9 cellular contexts compared by ENCODE assay signal in the genomic region with DNA sequence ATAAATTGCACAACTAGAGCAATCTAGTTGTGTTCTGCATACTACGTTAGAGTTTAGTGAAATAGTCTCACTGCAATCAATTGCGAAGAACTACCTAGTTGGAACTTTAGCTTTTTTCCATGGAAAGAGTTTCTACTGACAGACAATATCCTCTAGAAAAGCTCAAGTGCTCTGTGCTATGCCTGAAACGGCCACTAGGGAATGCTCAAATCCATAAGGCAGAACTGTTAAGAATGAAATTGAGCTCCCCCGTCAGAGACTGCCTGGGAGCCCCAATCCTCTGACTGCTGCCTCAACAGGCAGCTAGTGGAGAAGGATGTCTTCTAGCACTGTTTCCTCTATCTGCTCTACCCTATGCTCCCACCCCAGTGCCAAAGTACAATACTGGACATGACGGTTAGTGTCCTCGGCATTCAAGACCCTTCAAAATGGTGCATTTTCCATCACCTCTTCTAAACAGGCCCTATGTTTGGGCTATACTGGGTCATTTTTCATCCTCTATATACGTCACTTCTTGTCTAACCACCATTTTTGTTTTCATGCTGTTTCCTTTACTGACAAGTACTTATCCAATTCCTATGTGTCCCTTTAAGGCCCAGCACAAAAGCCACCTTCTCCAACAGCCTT. TPM values are rescaled to one million over a fixed set of nuclear protein-coding genes. Genes with fewer than 3 reads are reported as not detected.
DNase-seq lines count a peak whose midpoint lies in the region; ATAC-seq lines count a peak whose summit lies in the region.
"Had no signal": no experiment of that assay in that cellular context is flagged by ENCODE, and none has a peak within 500 bp of the region (broad histone marks: within the 10 kb centered on the region; RNA-seq: fewer than 3 reads in every experiment).

No MANE protein-coding gene starts in this region.

- intact Hi-C loops in head of caudate nucleus (cut with DNase I), result no loop called here
- intact Hi-C loops in sciatic nerve (cut with DNase I), result no loop called here

- in situ Hi-C loops in KBM-7 (cut with MboI; ENCODE audit: low pct_unique_long_range_greater_than_20kb, low sequenced_read_pairs), result loop anchor here (25.0 kb wide), 2 partner anchors 120 to 520 kb away; partner anchors contain the start of gene RAP2C

- ATAC-seq in GM21367 (IDR thresholded peaks at IDR 0.05; ENCODE audit: unreplicated experiment) (peak; percentile 77), sciatic nerve (peak; percentile 80)

- DNase-seq in DMS 273 treated with DMSO at 0.1 percent for 48 hours (lab: John Stamatoyannopoulos, UW) (peak; percentile 30), KBM-7 (peak; percentile 80), RPMI8226 (peak; percentile 75), head of caudate nucleus (peak in 40 of 42 donors; percentile 10 to 79 (median 49)), sciatic nerve (ENCODE audit: low spot score) (peak; percentile 68), middle frontal gyrus (ENCODE audit: extremely low spot score, low spot score) (no peak)
- DNase-seq in activated naive CD4-positive, alpha-beta T cell treated with Interleukin-2 at 50 U/mL for 16 hours, result peak; percentile 42

RNA-seq across cellular contexts. Expression of gene FRMD7, which starts 35.3 kb away (rescaled TPM):
- not detected for total RNA-seq in sciatic nerve
- total RNA-seq: activated CD8-positive, alpha-beta memory T cell treated with anti-CD3 and anti-CD28 coated beads for 36 hours had no signal
